Comparison of ENCODE assay signal across 18 cellular contexts in genomic region chr18:57906852-57907251, GRCh38.
DNase-seq lines count a peak whose midpoint lies in the region; ATAC-seq and TF ChIP-seq lines count a peak whose summit lies in the region.
"Had no signal": no experiment of that assay in that cellular context is flagged by ENCODE, and none has a peak within 500 bp of the region (broad histone marks: within the 10 kb centered on the region; RNA-seq: fewer than 3 reads in every experiment).

No MANE protein-coding gene starts in this region.

- no peak overlapping the region for H3K4me3 Mint-ChIP-seq in natural killer cell treated with Interleukin-12 subunit alpha and Interleukin-12 subunit beta and Interleukin-15 and Interleukin-18, amount 100 ng/mL, for 72 hours
- H3K4me3 Mint-ChIP-seq: activated naive CD8-positive, alpha-beta T cell had no signal

- H3K4me3 ChIP-seq in GM12864 (ENCODE audit: low read depth, low read length) = no peak overlapping the region
- no peak overlapping the region for H3K4me3 ChIP-seq in fibroblast of pulmonary artery (replicated peaks; ENCODE audit: low read depth, low read length)
- no peak overlapping the region for H3K4me3 ChIP-seq in stomach
- H3K4me3 ChIP-seq: BLaER1, right atrium auricular region, SJSA1 had no signal

- H3K4me1 Mint-ChIP-seq in natural killer cell treated with Interleukin-12 subunit alpha and Interleukin-12 subunit beta and Interleukin-15 and Interleukin-18, amount 100 ng/mL, for 72 hours (ENCODE audit: low read depth in 2 of 2) = no peaks in the 10 kb centered on the region

- H3K9me3 ChIP-seq in stomach = no peaks in the 10 kb centered on the region
- H3K9me3 ChIP-seq: BLaER1, right atrium auricular region, SJSA1 had no signal

- no peaks in the 10 kb centered on the region for H3K36me3 Mint-ChIP-seq in natural killer cell treated with Interleukin-12 subunit alpha and Interleukin-12 subunit beta and Interleukin-15 and Interleukin-18, amount 100 ng/mL, for 72 hours
- H3K36me3 Mint-ChIP-seq: activated naive CD8-positive, alpha-beta T cell had no signal

- in situ Hi-C loops in SK-MEL-5 (cut with HindIII; ENCODE audit: low pct_unique_long_range_greater_than_20kb, low sequenced_read_pairs) = no loop called here

- H3K27me3 ChIP-seq in stomach = no peaks in the 10 kb centered on the region
- H3K27me3 ChIP-seq: BLaER1, right atrium auricular region, SJSA1 had no signal

- ATAC-seq in GM21390 (IDR thresholded peaks at IDR 0.05; ENCODE audit: unreplicated experiment) = no peak
- no peak for ATAC-seq in natural killer cell treated with Interleukin-12 subunit alpha and Interleukin-12 subunit beta and Interleukin-15 and Interleukin-18, amount 100 ng/mL, for 72 hours

- intact Hi-C loops in stomach (cut with DNase I; ENCODE audit: low total_unique reads) = no loop called here

- DNase-seq in GM12864 (ENCODE audit: low read depth) = no peak
- peak; percentile 37 for DNase-seq in SK-MEL-5 (ENCODE audit: low read depth, low spot score)
- no peak for DNase-seq in fibroblast of pulmonary artery (ENCODE audit: low read depth)
- DNase-seq in stomach = no peak
- no peak for DNase-seq in natural killer cell treated with Interleukin-12 subunit alpha and Interleukin-12 subunit beta and Interleukin-15 and Interleukin-18, amount 100 ng/mL, for 72 hours (ENCODE audit: low spot score)
- no peak for DNase-seq in EL
- DNase-seq: activated CD4-positive, CD25-positive, alpha-beta regulatory T cell; activated CD8-positive, alpha-beta memory T cell treated with anti-CD3 and anti-CD28 coated beads, Interleukin-2, amount 50 U/mL, for 4 hours; GDM1; NCI-H1105 treated with DMSO at 0.1 percent for 48 hours; stimulated activated CD4-positive, alpha-beta T cell treated with anti-CD3 and anti-CD28 coated beads, Interleukin-4, amount 100 ng/mL, for 4 hours; stimulated activated naive CD4-positive, alpha-beta T cell had no signal

- peaks cover 12 to 15% of the 10 kb centered on the region in 2 donors for H3K27me3 Mint-ChIP-seq in natural killer cell treated with Interleukin-12 subunit alpha and Interleukin-12 subunit beta and Interleukin-15 and Interleukin-18, amount 100 ng/mL, for 72 hours

- TF ChIP-seq POLR2A in stomach (IDR thresholded peaks at IDR 0.05) = no peak

- no peak overlapping the region for H3K27ac Mint-ChIP-seq in natural killer cell treated with Interleukin-12 subunit alpha and Interleukin-12 subunit beta and Interleukin-15 and Interleukin-18, amount 100 ng/mL, for 72 hours
- H3K27ac Mint-ChIP-seq: activated naive CD8-positive, alpha-beta T cell had no signal

- H3K9me3 Mint-ChIP-seq in natural killer cell treated with Interleukin-12 subunit alpha and Interleukin-12 subunit beta and Interleukin-15 and Interleukin-18, amount 100 ng/mL, for 72 hours = no peaks in the 10 kb centered on the region

- no peak for TF ChIP-seq EP300 in stomach (IDR thresholded peaks at IDR 0.05)

- TF ChIP-seq CTCF in 22Rv1 (IDR thresholded peaks at IDR 0.05) (peak; percentile 35), GM12864 (IDR thresholded peaks at IDR 0.05; ENCODE audit: low read depth, low read length, missing control alignments) (peak; percentile 38), fibroblast of pulmonary artery (IDR thresholded peaks at IDR 0.05; ENCODE audit: low read length, missing control alignments) (peak; percentile 5), stomach (IDR thresholded peaks at IDR 0.05) (no peak)

- WGBS in stomach, 5 donors = 86 to 93% (median 91%) methylated on average over 5 of the region's 5 CpGs

- H3K27ac ChIP-seq in 22Rv1 (no peak overlapping the region), stomach (no peak overlapping the region)
- H3K27ac ChIP-seq: BLaER1, right atrium auricular region, SJSA1 had no signal

- no peaks in the 10 kb centered on the region for H3K36me3 ChIP-seq in stomach
- H3K36me3 ChIP-seq: BLaER1, right atrium auricular region, SJSA1 had no signal

- H3K4me1 ChIP-seq in stomach = peaks cover 0 to 6% (median 0%) of the 10 kb centered on the region in 4 donors
- H3K4me1 ChIP-seq: BLaER1, right atrium auricular region, SJSA1 had no signal

Comparison
In these comparisons a context has a peak if more than half of its experiments do, and no peak if none do; other contexts are left out.
1. CTCF ChIP-seq: peak in 22Rv1 (single experiment), GM12864 (single experiment) and fibroblast of pulmonary artery (single experiment); none in stomach (0 of 7).